ENCODE assay signal across 19 cellular contexts in genomic region chr6:1395496-1395895, GRCh38. TPM values are rescaled to one million over a fixed set of nuclear protein-coding genes. Genes with fewer than 3 reads are reported as not detected.
"Had no signal": no experiment of that assay in that cellular context is flagged by ENCODE, and none has a peak within 500 bp of the region (broad histone marks: within the 10 kb centered on the region; RNA-seq: fewer than 3 reads in every experiment).

No MANE protein-coding gene starts in this region.

- H3K27ac Mint-ChIP-seq: activated B cell treated with CpG ODN at 0.5 μM for 24 hours; activated naive CD4-positive, alpha-beta T cell treated with anti-CD3 and anti-CD28 coated beads, Interleukin-2, amount 10 ng/mL, durations not matched to agents 7 days and 5 days; activated T-helper 2 cell treated with anti-CD3 and anti-CD28 coated beads, Interferon-gamma antibody, Interleukin-2, Interleukin-4, amounts not matched to agents 10 μg/mL and 5 μg/mL and 100 μg/mL, durations not matched to agents 14 hours and 24 hours and 36 hours; effector memory CD8-positive, alpha-beta T cell; T-helper 1 cell treated with Interleukin-12 subunit alpha and Interleukin-12 subunit beta and Interleukin-4 antibody, amounts not matched to agents 30 μg/mL and 1 μg/mL, for 36 hours had no signal

- ATAC-seq: effector memory CD8-positive, alpha-beta T cell; heart right ventricle; left lung; right lobe of liver had no signal

- H3K36me3 ChIP-seq: cardiac muscle cell, heart right ventricle, left lung, right lobe of liver, suprapubic skin had no signal

- H3K9me3 Mint-ChIP-seq: activated B cell treated with CpG ODN at 0.5 μM for 24 hours; activated naive CD4-positive, alpha-beta T cell treated with anti-CD3 and anti-CD28 coated beads, Interleukin-2, amount 10 ng/mL, durations not matched to agents 7 days and 5 days; activated T-helper 2 cell treated with anti-CD3 and anti-CD28 coated beads, Interferon-gamma antibody, Interleukin-2, Interleukin-4, amounts not matched to agents 10 μg/mL and 5 μg/mL and 100 μg/mL, durations not matched to agents 14 hours and 24 hours and 36 hours; effector memory CD8-positive, alpha-beta T cell; naive B cell; T-helper 1 cell treated with Interleukin-12 subunit alpha and Interleukin-12 subunit beta and Interleukin-4 antibody, amounts not matched to agents 30 μg/mL and 1 μg/mL, for 36 hours had no signal

- H3K9me3 ChIP-seq: heart right ventricle, left lung, right lobe of liver, suprapubic skin had no signal

- DNase-seq: activated B cell treated with CpG ODN at 0.5 μM for 24 hours; activated CD4-positive, alpha-beta T cell treated with anti-CD3 and anti-CD28 coated beads, Interleukin-2, amount 50 U/mL, for 1 hour; activated naive CD4-positive, alpha-beta T cell treated with anti-CD3 and anti-CD28 coated beads, Interleukin-2, amount 10 ng/mL, durations not matched to agents 7 days and 5 days; effector memory CD8-positive, alpha-beta T cell; heart right ventricle; left lung; mesendoderm; naive B cell; right lobe of liver; stimulated activated CD4-positive, alpha-beta T cell treated with anti-CD3 and anti-CD28 coated beads, Interleukin-2, amount 100 ng/mL, for 24 hours; stimulated activated naive CD4-positive, alpha-beta T cell had no signal

- H3K36me3 Mint-ChIP-seq: activated naive CD4-positive, alpha-beta T cell treated with anti-CD3 and anti-CD28 coated beads, Interleukin-2, amount 10 ng/mL, durations not matched to agents 7 days and 5 days; naive B cell had no signal

- H3K4me3 ChIP-seq: cardiac muscle cell, heart right ventricle, left lung, right lobe of liver, suprapubic skin had no signal

- H3K27ac ChIP-seq: cardiac muscle cell, heart right ventricle, right lobe of liver, suprapubic skin had no signal

- H3K4me3 Mint-ChIP-seq: activated B cell treated with CpG ODN at 0.5 μM for 24 hours; activated naive CD4-positive, alpha-beta T cell treated with anti-CD3 and anti-CD28 coated beads, Interleukin-2, amount 10 ng/mL, durations not matched to agents 7 days and 5 days; effector memory CD8-positive, alpha-beta T cell; T-helper 1 cell treated with Interleukin-12 subunit alpha and Interleukin-12 subunit beta and Interleukin-4 antibody, amounts not matched to agents 30 μg/mL and 1 μg/mL, for 36 hours had no signal

- FAIRE-seq: colon, frontal cortex, keratinocyte had no signal

RNA-seq across cellular contexts. Expression of gene FOXF2, which starts 6.1 kb away (rescaled TPM):
- total RNA-seq: activated B cell treated with CpG ODN at 0.5 μM for 24 hours; activated T-helper 2 cell treated with anti-CD3 and anti-CD28 coated beads, Interferon-gamma antibody, Interleukin-2, Interleukin-4, amounts not matched to agents 10 μg/mL and 5 μg/mL and 100 μg/mL, durations not matched to agents 14 hours and 24 hours and 36 hours; epithelial cell of proximal tubule had no signal
